In the genomic region with DNA sequence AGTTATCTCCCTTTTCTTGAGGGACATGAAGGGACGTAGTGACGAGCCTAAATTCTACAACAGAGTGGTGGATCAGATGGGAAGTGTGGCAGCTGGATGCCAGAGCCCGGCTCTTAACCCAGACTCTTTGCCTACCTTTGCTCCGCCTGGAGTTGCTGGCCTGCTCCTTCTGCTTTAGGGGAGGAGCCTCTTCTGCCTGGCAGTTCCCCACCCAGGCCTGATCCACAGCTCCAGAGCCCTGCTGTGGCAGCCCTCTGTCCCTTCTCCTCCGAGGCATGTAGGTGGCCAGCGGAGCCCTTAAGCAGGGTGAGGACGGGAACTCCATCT, we compare ENCODE assay signal across 1 cellular context.
TF ChIP-seq lines count a peak whose summit lies in the region.

No MANE protein-coding gene starts in this region.

TF ChIP-seq in SK-N-SH treated with all-trans-retinoic acid at 6 μM for 48 hours, 23 proteins besides CTCF, POLR2A, EP300 and RAD21:
- TF ChIP-seq, protein P1, sequence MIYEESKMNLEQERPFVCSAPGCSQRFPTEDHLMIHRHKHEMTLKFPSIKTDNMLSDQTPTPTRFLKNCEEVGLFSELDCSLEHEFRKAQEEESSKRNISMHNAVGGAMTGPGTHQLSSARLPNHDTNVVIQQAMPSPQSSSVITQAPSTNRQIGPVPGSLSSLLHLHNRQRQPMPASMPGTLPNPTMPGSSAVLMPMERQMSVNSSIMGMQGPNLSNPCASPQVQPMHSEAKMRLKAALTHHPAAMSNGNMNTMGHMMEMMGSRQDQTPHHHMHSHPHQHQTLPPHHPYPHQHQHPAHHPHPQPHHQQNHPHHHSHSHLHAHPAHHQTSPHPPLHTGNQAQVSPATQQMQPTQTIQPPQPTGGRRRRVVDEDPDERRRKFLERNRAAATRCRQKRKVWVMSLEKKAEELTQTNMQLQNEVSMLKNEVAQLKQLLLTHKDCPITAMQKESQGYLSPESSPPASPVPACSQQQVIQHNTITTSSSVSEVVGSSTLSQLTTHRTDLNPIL (CRISPR knock-in tag; IDR thresholded peaks at IDR 0.05; ENCODE audit: low read depth), result no peak
- TF ChIP-seq GLIS3 (CRISPR knock-in tag; IDR thresholded peaks at IDR 0.05) (no peak), OSR1 (CRISPR knock-in tag; IDR thresholded peaks at IDR 0.05) (no peak), ZNF70 (CRISPR knock-in tag; IDR thresholded peaks at IDR 0.05) (no peak), ARNTL (CRISPR knock-in tag; IDR thresholded peaks at IDR 0.05; ENCODE audit: borderline replicate concordance, low read depth) (no peak), ZFP3 (CRISPR knock-in tag; IDR thresholded peaks at IDR 0.05) (no peak), ZC3H10 (CRISPR knock-in tag; IDR thresholded peaks at IDR 0.05) (no peak), PPARA (CRISPR knock-in tag; IDR thresholded peaks at IDR 0.05; ENCODE audit: borderline replicate concordance) (no peak), ZNF565 (CRISPR knock-in tag; conservative IDR thresholded peaks at IDR 0.05; ENCODE audit: low read depth) (no peak), RARB (CRISPR knock-in tag; IDR thresholded peaks at IDR 0.05) (no peak), TOX (CRISPR knock-in tag; IDR thresholded peaks at IDR 0.05; ENCODE audit: borderline replicate concordance) (no peak), CSDC2 (CRISPR knock-in tag; IDR thresholded peaks at IDR 0.05) (no peak), TCF4 (CRISPR knock-in tag; IDR thresholded peaks at IDR 0.05; ENCODE audit: borderline replicate concordance) (no peak), ZFP30 (CRISPR knock-in tag; IDR thresholded peaks at IDR 0.05) (no peak), BACH2 (CRISPR knock-in tag; IDR thresholded peaks at IDR 0.05; ENCODE audit: borderline replicate concordance) (no peak), PATZ1 (CRISPR knock-in tag; IDR thresholded peaks at IDR 0.05; ENCODE audit: borderline replicate concordance) (no peak), ISL1 (CRISPR knock-in tag; IDR thresholded peaks at IDR 0.05) (no peak), ESRRG (CRISPR knock-in tag; IDR thresholded peaks at IDR 0.05) (no peak), ZNF8 (CRISPR knock-in tag; IDR thresholded peaks at IDR 0.05) (no peak)
- TF ChIP-seq, protein P2, sequence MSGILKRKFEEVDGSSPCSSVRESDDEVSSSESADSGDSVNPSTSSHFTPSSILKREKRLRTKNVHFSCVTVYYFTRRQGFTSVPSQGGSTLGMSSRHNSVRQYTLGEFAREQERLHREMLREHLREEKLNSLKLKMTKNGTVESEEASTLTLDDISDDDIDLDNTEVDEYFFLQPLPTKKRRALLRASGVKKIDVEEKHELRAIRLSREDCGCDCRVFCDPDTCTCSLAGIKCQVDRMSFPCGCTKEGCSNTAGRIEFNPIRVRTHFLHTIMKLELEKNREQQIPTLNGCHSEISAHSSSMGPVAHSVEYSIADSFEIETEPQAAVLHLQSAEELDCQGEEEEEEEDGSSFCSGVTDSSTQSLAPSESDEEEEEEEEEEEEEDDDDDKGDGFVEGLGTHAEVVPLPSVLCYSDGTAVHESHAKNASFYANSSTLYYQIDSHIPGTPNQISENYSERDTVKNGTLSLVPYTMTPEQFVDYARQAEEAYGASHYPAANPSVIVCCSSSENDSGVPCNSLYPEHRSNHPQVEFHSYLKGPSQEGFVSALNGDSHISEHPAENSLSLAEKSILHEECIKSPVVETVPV (CRISPR knock-in tag; IDR thresholded peaks at IDR 0.05), result no peak
